Comparison of ENCODE assay signal across 1 cellular context in the genomic region with DNA sequence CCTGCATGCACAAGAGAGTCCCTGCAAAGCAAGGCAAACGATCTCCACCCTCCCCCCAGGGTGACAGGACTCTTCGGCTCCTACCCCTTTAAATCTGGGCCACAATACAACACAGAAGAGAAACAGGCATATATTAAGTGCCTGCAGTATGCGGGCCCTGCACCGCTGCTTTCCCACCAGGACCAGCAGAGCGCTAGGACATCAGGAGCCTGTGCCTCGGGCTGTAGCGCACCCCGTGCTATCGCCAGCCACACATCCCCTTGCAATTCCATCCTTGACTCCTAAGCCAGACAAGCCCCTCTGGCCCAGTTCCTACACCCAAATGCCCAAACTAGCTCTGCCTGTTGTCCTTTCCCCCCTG.
TF ChIP-seq lines count a peak whose summit lies in the region.

No MANE protein-coding gene starts in this region.

TF ChIP-seq in SK-N-SH, 30 proteins besides CTCF, POLR2A, EP300 and RAD21 (continued from another document):
- TF ChIP-seq, protein P1, sequence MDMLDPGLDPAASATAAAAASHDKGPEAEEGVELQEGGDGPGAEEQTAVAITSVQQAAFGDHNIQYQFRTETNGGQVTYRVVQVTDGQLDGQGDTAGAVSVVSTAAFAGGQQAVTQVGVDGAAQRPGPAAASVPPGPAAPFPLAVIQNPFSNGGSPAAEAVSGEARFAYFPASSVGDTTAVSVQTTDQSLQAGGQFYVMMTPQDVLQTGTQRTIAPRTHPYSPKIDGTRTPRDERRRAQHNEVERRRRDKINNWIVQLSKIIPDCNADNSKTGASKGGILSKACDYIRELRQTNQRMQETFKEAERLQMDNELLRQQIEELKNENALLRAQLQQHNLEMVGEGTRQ (IDR thresholded peaks at IDR 0.05; ENCODE audit: borderline replicate concordance, low read depth, low read length), result no peak
- TF ChIP-seq TEAD4 (IDR thresholded peaks at IDR 0.05; ENCODE audit: borderline replicate concordance, insufficient read depth), result no peak
- no peak for TF ChIP-seq ELF1 (IDR thresholded peaks at IDR 0.05)
- TF ChIP-seq YY1 (IDR thresholded peaks at IDR 0.05; ENCODE audit: low read depth), result no peak
- TF ChIP-seq POLR2AphosphoS5 (IDR thresholded peaks at IDR 0.05; ENCODE audit: low read depth, low read length), result no peak
- TF ChIP-seq, protein P2, sequence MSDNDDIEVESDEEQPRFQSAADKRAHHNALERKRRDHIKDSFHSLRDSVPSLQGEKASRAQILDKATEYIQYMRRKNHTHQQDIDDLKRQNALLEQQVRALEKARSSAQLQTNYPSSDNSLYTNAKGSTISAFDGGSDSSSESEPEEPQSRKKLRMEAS (IDR thresholded peaks at IDR 0.05; ENCODE audit: low read depth), result no peak
- TF ChIP-seq CHD2 (IDR thresholded peaks at IDR 0.05; ENCODE audit: low read length, partially characterized antibody), result no peak
- TF ChIP-seq RCOR1 (IDR thresholded peaks at IDR 0.05; ENCODE audit: low read length), result no peak
- no peak for TF ChIP-seq SMC3 (IDR thresholded peaks at IDR 0.05; ENCODE audit: low read depth, low read length)
- TF ChIP-seq, protein P3, sequence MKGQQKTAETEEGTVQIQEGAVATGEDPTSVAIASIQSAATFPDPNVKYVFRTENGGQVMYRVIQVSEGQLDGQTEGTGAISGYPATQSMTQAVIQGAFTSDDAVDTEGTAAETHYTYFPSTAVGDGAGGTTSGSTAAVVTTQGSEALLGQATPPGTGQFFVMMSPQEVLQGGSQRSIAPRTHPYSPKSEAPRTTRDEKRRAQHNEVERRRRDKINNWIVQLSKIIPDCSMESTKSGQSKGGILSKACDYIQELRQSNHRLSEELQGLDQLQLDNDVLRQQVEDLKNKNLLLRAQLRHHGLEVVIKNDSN (IDR thresholded peaks at IDR 0.05; ENCODE audit: borderline replicate concordance, low read depth), result no peak
- TF ChIP-seq, protein P4, sequence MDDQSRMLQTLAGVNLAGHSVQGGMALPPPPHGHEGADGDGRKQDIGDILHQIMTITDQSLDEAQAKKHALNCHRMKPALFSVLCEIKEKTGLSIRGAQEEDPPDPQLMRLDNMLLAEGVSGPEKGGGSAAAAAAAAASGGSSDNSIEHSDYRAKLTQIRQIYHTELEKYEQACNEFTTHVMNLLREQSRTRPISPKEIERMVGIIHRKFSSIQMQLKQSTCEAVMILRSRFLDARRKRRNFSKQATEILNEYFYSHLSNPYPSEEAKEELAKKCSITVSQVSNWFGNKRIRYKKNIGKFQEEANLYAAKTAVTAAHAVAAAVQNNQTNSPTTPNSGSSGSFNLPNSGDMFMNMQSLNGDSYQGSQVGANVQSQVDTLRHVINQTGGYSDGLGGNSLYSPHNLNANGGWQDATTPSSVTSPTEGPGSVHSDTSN (IDR thresholded peaks at IDR 0.05), result no peak
- no peak for TF ChIP-seq RFX5 (IDR thresholded peaks at IDR 0.05; ENCODE audit: low read length)
